Comparison of ENCODE assay signal across 1 cellular context in genomic region chr5:95928724-95929253, GRCh38.
A peak's percentile ranks its signal among the peaks of the same experiment; 100 is the strongest.
TF ChIP-seq lines count a peak whose summit lies in the region.

No MANE protein-coding gene starts in this region.

TF ChIP-seq in HepG2, 621 proteins besides CTCF, POLR2A, EP300 and RAD21:
- TF ChIP-seq ZNF225 (CRISPR knock-in tag; IDR thresholded peaks at IDR 0.05) (no peak), ZNF703 (CRISPR knock-in tag; IDR thresholded peaks at IDR 0.05; ENCODE audit: borderline replicate concordance) (no peak), HES4 (CRISPR knock-in tag; IDR thresholded peaks at IDR 0.05; ENCODE audit: borderline replicate concordance) (no peak), AGO2 (optimal IDR thresholded peaks at IDR 0.05; ENCODE audit: low read depth, low read length) (peak; percentile 14), STAG1 (CRISPR knock-in tag; IDR thresholded peaks at IDR 0.05) (no peak), EHMT2 (IDR thresholded peaks at IDR 0.05; ENCODE audit: borderline replicate concordance, low read depth, low read length) (no peak), NR1H2 (CRISPR knock-in tag; IDR thresholded peaks at IDR 0.05; ENCODE audit: borderline replicate concordance, low read depth) (no peak), KDM5B (CRISPR knock-in tag; IDR thresholded peaks at IDR 0.05; ENCODE audit: borderline replicate concordance) (no peak), SOX6 (IDR thresholded peaks at IDR 0.05) (no peak), SOX6 (CRISPR knock-in tag; IDR thresholded peaks at IDR 0.05) (no peak), ZNF574 (CRISPR knock-in tag; IDR thresholded peaks at IDR 0.05) (no peak), ZNF317 (CRISPR knock-in tag; IDR thresholded peaks at IDR 0.05) (no peak), PAXIP1 (CRISPR knock-in tag; conservative IDR thresholded peaks at IDR 0.05) (no peak), SKIL (CRISPR knock-in tag; IDR thresholded peaks at IDR 0.05; ENCODE audit: borderline replicate concordance) (no peak), POLR2AphosphoS2 (IDR thresholded peaks at IDR 0.05; ENCODE audit: low read depth, low read length) (peak; percentile 50; the same call in 1 of the 2 replicates), GATAD1 (CRISPR knock-in tag; IDR thresholded peaks at IDR 0.05) (no peak), ZNF781 (CRISPR knock-in tag; IDR thresholded peaks at IDR 0.05; ENCODE audit: borderline replicate concordance, not compliant biosample characterization) (no peak), ZNF644 (CRISPR knock-in tag; IDR thresholded peaks at IDR 0.05; ENCODE audit: low read depth) (no peak), ZSCAN25 (CRISPR knock-in tag; IDR thresholded peaks at IDR 0.05) (no peak), ZNF10 (CRISPR knock-in tag; IDR thresholded peaks at IDR 0.05; ENCODE audit: borderline replicate concordance, low read depth) (no peak), FOXP4 (CRISPR knock-in tag; IDR thresholded peaks at IDR 0.05) (no peak), ZNF737 (CRISPR knock-in tag; IDR thresholded peaks at IDR 0.05; ENCODE audit: borderline replicate concordance) (no peak), SMYD3 (CRISPR knock-in tag; IDR thresholded peaks at IDR 0.05) (no peak), RBM22 (optimal IDR thresholded peaks at IDR 0.05; ENCODE audit: low read length) (peak; percentile 91), ZNF138 (CRISPR knock-in tag; IDR thresholded peaks at IDR 0.05; ENCODE audit: low read depth) (no peak)
